ENCODE assay signal across 24 cellular contexts in the genomic region with DNA sequence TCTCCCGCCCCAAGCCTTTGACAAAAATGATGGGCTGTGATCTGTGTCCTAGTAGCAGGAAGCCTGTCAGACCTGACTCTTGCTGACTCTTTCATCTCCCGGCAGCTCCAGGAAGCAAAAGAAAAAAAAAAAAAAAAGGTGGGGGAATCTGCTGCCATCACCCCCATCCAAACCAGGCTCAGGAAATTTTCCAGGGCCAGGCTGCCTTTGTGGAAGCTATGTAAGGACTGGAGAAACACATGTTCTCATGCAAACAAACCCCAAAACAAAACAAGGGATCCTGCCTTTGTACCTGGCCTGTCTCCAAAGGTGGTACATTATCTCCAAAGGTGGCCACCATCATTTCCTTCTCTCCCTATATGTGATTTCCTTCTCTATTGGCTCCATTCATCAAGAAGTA.
A peak's percentile ranks its signal among the peaks of the same experiment; 100 is the strongest.
DNase-seq lines count a peak whose midpoint lies in the region; ATAC-seq, FAIRE-seq and TF ChIP-seq lines count a peak whose summit lies in the region.
"Had no signal": no experiment of that assay in that cellular context is flagged by ENCODE, and none has a peak within 500 bp of the region (broad histone marks: within the 10 kb centered on the region; RNA-seq: fewer than 3 reads in every experiment).

No MANE protein-coding gene starts in this region.

- ATAC-seq in HG02885 (IDR thresholded peaks at IDR 0.05; ENCODE audit: poor library complexity, unreplicated experiment) = no peak
- ATAC-seq in GM21737 (IDR thresholded peaks at IDR 0.05; ENCODE audit: unreplicated experiment) = no peak

- DNase-seq in dermis blood vessel endothelial cell (peak; percentile 58), keratinocyte (ENCODE audit: low read depth, low spot score) (no peak), HK-2 (ENCODE audit: unreplicated experiment) (no peak)
- DNase-seq: DMS79; GM23248; IMR-90; NCI-H1105; NCI-H146; NCI-H2029; NCI-H2171; NCI-H345; NCI-H524; NCI-H774; NK-92 treated with Interleukin-12 subunit alpha and Interleukin-12 subunit beta, amount 100 ng/mL, for 24 hours; SJCRH30 had no signal

- H3K4me3 ChIP-seq in BLaER1 treated with 17β-estradiol and CSF1 and Interleukin-3, amounts not matched to agents 10 nM and 100 nM = no peak overlapping the region
- H3K4me3 ChIP-seq in keratinocyte (ENCODE audit: control insufficient read depth in 2 of 3, extremely low read depth in 1 of 3, insufficient read depth in 2 of 3, low read depth in 1 of 3, low read length in 3 of 3) = peak overlapping the region in 1 of 3 experiments; percentile 8
- H3K4me3 ChIP-seq in skin epidermis = no peak overlapping the region
- H3K4me3 ChIP-seq: GM23248, HAP-1, SJCRH30 had no signal

- no peaks in the 10 kb centered on the region for H4K20me1 ChIP-seq in BLaER1 treated with 17β-estradiol and CSF1 and Interleukin-3, amounts not matched to agents 10 nM and 100 nM
- no peaks in the 10 kb centered on the region for H4K20me1 ChIP-seq in keratinocyte (ENCODE audit: control insufficient read depth, extremely low read depth, insufficient read depth, low read length)

- no peaks in the 10 kb centered on the region for H3K79me2 ChIP-seq in keratinocyte (ENCODE audit: control insufficient read depth, insufficient read depth, low read length)

- H3K27me3 ChIP-seq in BLaER1 treated with 17β-estradiol and CSF1 and Interleukin-3, amounts not matched to agents 10 nM and 100 nM = no peaks in the 10 kb centered on the region
- H3K27me3 ChIP-seq in keratinocyte (ENCODE audit: control insufficient read depth, extremely low read depth, insufficient read depth, low read length) = no peaks in the 10 kb centered on the region
- H3K27me3 ChIP-seq: SJCRH30 had no signal

- H3K9ac ChIP-seq in BLaER1 treated with 17β-estradiol and CSF1 and Interleukin-3, amounts not matched to agents 10 nM and 100 nM = no peak overlapping the region
- H3K9ac ChIP-seq in keratinocyte (ENCODE audit: control insufficient read depth, extremely low read depth, insufficient read depth, low read length) = peak overlapping the region; percentile 23
- H3K9ac ChIP-seq: GM23248, KMS-11 had no signal

- FAIRE-seq in keratinocyte (lab: Jason Lieb, UNC) = peak; percentile 62
- FAIRE-seq: A204.1, D721Med, RCC 7860 had no signal

- no peaks in the 10 kb centered on the region for H3K9me1 ChIP-seq in keratinocyte (ENCODE audit: control insufficient read depth, extremely low read depth, insufficient read depth, low read length)

- H2AFZ ChIP-seq in keratinocyte (ENCODE audit: control insufficient read depth, low read length) = peak overlapping the region; percentile 59
- H2AFZ ChIP-seq: GM23248 had no signal

- H3K4me1 ChIP-seq in BLaER1 treated with 17β-estradiol and CSF1 and Interleukin-3, amounts not matched to agents 10 nM and 100 nM = peaks cover 17 to 46% (median 41%) of the 10 kb centered on the region in 10 experiments
- peaks cover 20% of the 10 kb centered on the region for H3K4me1 ChIP-seq in keratinocyte (ENCODE audit: control insufficient read depth, extremely low read depth, insufficient read depth, low read length)
- H3K4me1 ChIP-seq: HAP-1, SJCRH30 had no signal

- TF ChIP-seq CTCF in keratinocyte (optimal IDR thresholded peaks at IDR 0.05 in 1 of 3, IDR thresholded peaks at IDR 0.05 in 1 of 3, conservative IDR thresholded peaks at IDR 0.05 in 1 of 3; ENCODE audit: extremely low read depth in 1 of 3, insufficient read depth in 2 of 3, low read length in 3 of 3) = no peak

- H3K36me3 ChIP-seq in BLaER1 treated with 17β-estradiol and CSF1 and Interleukin-3, amounts not matched to agents 10 nM and 100 nM = peaks cover 0 to 10% (median 0%) of the 10 kb centered on the region in 11 experiments; a peak in 2 of 22 replicates
- H3K36me3 ChIP-seq in keratinocyte (ENCODE audit: control insufficient read depth in 2 of 2, extremely low read depth in 1 of 2, insufficient read depth in 2 of 2, low read length in 2 of 2) = no peaks in the 10 kb centered on the region
- H3K36me3 ChIP-seq: HAP-1, SJCRH30 had no signal

- peaks cover 18 to 45% (median 36%) of the 10 kb centered on the region in 11 experiments for H3K9me3 ChIP-seq in BLaER1 treated with 17β-estradiol and CSF1 and Interleukin-3, amounts not matched to agents 10 nM and 100 nM (replicated peaks in 1 of 11)
- no peaks in the 10 kb centered on the region for H3K9me3 ChIP-seq in keratinocyte (ENCODE audit: control insufficient read depth, low read depth, low read length)
- H3K9me3 ChIP-seq: HAP-1 had no signal

- H3K4me2 ChIP-seq in BLaER1 treated with 17β-estradiol and CSF1 and Interleukin-3, amounts not matched to agents 10 nM and 100 nM = peak overlapping the region; percentile 33 to 72 (median 57); a peak in 21 of 22 replicates
- H3K4me2 ChIP-seq in keratinocyte (ENCODE audit: control insufficient read depth, extremely low read depth, insufficient read depth, low read depth, low read length) = peak overlapping the region; percentile 61
- H3K4me2 ChIP-seq: KMS-11 had no signal

- H3K27ac ChIP-seq in BLaER1 treated with 17β-estradiol and CSF1 and Interleukin-3, amounts not matched to agents 10 nM and 100 nM = no peak overlapping the region
- peak overlapping the region; percentile 30 for H3K27ac ChIP-seq in keratinocyte (ENCODE audit: control insufficient read depth, insufficient read depth, low read length)
- peak overlapping the region in 14 of 21 experiments; percentile 0 to 63 (median 46) for H3K27ac ChIP-seq in skin epidermis
- H3K27ac ChIP-seq: GM23248, KMS-11, SJCRH30 had no signal

- dilution Hi-C loops in keratinocyte (cut with MboI; ENCODE audit: extremely low pct_ligation_motif_present, low sequenced_read_pairs) = no loop called here

Comparison
In these comparisons a context has a peak if more than half of its experiments do, and no peak if none do; other contexts are left out.
1. H3K27ac ChIP-seq: peak in keratinocyte (single experiment) and skin epidermis (14 of 21); none in BLaER1 treated with 17β-estradiol and CSF1 and Interleukin-3, amounts not matched to agents 10 nM and 100 nM (0 of 11).